Comparison of ENCODE assay signal across 12 cellular contexts in the genomic region with DNA sequence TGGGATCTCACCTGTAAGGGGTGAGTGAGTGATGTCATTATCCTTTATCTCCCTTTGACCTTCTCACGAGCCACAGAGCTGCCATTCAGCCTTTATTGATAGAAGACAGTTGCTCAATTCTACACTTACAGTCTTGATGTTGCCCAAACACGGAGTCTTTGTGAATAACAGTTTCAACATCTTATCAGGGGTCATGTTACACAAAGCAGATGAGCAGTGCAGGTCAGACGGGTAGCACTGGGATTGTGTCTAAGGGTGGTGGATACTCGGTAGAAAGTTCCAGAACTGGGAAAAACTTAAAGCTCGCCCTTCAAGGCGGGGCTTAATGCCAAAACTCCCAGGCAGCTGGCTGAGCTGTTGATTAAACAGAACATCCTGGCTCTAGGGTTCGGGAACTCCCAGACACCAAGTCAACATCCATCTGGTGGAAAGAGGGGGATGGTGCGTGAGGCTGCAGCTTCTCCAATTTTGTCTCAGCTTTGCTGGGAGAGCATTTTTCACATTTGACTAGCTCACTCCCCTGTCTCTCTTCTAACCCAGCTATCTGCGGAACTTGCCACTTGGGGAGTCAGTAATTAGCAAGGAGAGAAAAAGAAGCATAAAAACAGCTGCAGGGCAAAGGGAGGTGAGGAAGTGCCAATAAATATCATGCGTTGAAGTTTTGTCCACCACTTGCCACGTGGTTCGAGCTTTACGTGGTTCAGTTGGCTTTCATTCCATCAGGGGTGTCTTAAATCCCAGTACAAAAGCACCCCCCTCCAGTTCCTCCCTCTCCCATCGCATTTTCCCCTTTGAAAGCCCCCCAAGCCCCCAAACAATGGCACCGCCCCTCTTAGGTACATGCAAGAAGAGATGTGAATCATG. TPM values are rescaled to one million over a fixed set of nuclear protein-coding genes. Genes with fewer than 3 reads are reported as not detected.
DNase-seq lines count a peak whose midpoint lies in the region; ATAC-seq and TF ChIP-seq lines count a peak whose summit lies in the region.
"Had no signal": no experiment of that assay in that cellular context is flagged by ENCODE, and none has a peak within 500 bp of the region (broad histone marks: within the 10 kb centered on the region; RNA-seq: fewer than 3 reads in every experiment).

No MANE protein-coding gene starts in this region.

- no peak overlapping the region for H3K23ac ChIP-seq in H9 (ENCODE audit: insufficient read length, low read depth, low read length)

- no peaks in the 10 kb centered on the region for H3K79me2 ChIP-seq in H9 (ENCODE audit: insufficient read depth, low read length)
- H3K79me2 ChIP-seq: parathyroid adenoma had no signal

- H3K14ac ChIP-seq in H9 (ENCODE audit: insufficient read depth, low read length) = no peak overlapping the region

- H3K9ac ChIP-seq in H9 (ENCODE audit: extremely low read depth, insufficient read length, low read length) (no peak overlapping the region), rectal smooth muscle tissue (ENCODE audit: low read length) (no peak overlapping the region)
- H3K9ac ChIP-seq: parathyroid adenoma, SK-N-SH had no signal

- H4K8ac ChIP-seq in H9 (replicated peaks; ENCODE audit: insufficient read length, low read depth, low read length) = no peak overlapping the region

- H3K9me3 ChIP-seq in H9 (ENCODE audit: control insufficient read depth, low read depth, low read length) = no peaks in the 10 kb centered on the region
- H3K9me3 ChIP-seq: SK-N-SH had no signal

- no peaks in the 10 kb centered on the region for H4K20me1 ChIP-seq in H9 (ENCODE audit: control insufficient read depth, insufficient read depth, insufficient read length)

- DNase-seq in H9 (no peak), NCI-H82 treated with DMSO at 0.1 percent for 48 hours (lab: John Stamatoyannopoulos, UW; ENCODE audit: unreplicated experiment) (peak; percentile 33), fibroblast of peridontal ligament (ENCODE audit: extremely low read depth) (peak; percentile 39), COLO829 (ENCODE audit: low spot score) (no peak)
- DNase-seq: activated CD8-positive, alpha-beta memory T cell treated with anti-CD3 and anti-CD28 coated beads, Interleukin-2, amount 10 ng/mL, durations not matched to agents 7 days and 5 days; NCI-H1048; SK-N-SH had no signal

- H2BK15ac ChIP-seq in H9 (ENCODE audit: low read depth, low read length) = no peak overlapping the region

- H3K4me3 Mint-ChIP-seq in H9 = no peak overlapping the region; a peak in 1 of 5 replicates
- H3K4me3 Mint-ChIP-seq: activated CD8-positive, alpha-beta memory T cell treated with anti-CD3 and anti-CD28 coated beads, Interleukin-2, amount 10 ng/mL, durations not matched to agents 7 days and 5 days had no signal

- no peaks in the 10 kb centered on the region for H3K23me2 ChIP-seq in H9 (ENCODE audit: insufficient read length, low read depth, low read length, poor library complexity, severe bottlenecking)

- H3K27me3 Mint-ChIP-seq in H9 (ENCODE audit: low read depth) = peaks cover 6% of the 10 kb centered on the region

- no peak overlapping the region for H2BK20ac ChIP-seq in H9 (ENCODE audit: low read depth, low read length, poor library complexity, severe bottlenecking)

- H3K27ac ChIP-seq in H9 (ENCODE audit: insufficient read length, low read depth, low read length) (no peak overlapping the region), rectal smooth muscle tissue (ENCODE audit: low read depth, low read length) (peak overlapping the region; percentile 18)
- H3K27ac ChIP-seq: parathyroid adenoma had no signal

- H3K27ac Mint-ChIP-seq in H9 = peak overlapping the region in 1 of 3 experiments; percentile 30; a peak in 2 of 7 replicates
- H3K27ac Mint-ChIP-seq: activated CD8-positive, alpha-beta memory T cell treated with anti-CD3 and anti-CD28 coated beads, Interleukin-2, amount 10 ng/mL, durations not matched to agents 7 days and 5 days had no signal

- peak; percentile 25; the same call in 1 of the 3 replicates for TF ChIP-seq CTCF in H9 (conservative IDR thresholded peaks at IDR 0.05)

- H3K4me1 ChIP-seq in H9 (ENCODE audit: insufficient read depth, low read length) (no peaks in the 10 kb centered on the region; the same call in 1 of the 2 replicates), rectal smooth muscle tissue (ENCODE audit: control insufficient read depth, insufficient read depth, low read length) (peaks cover 16% of the 10 kb centered on the region)
- H3K4me1 ChIP-seq: parathyroid adenoma had no signal

- H3K79me1 ChIP-seq in H9 (ENCODE audit: insufficient read depth, low read depth, low read length, poor library complexity, severe bottlenecking) = no peaks in the 10 kb centered on the region

- no peak overlapping the region for H3K4me2 ChIP-seq in H9 (ENCODE audit: insufficient read depth, insufficient read length, low read length)
- H3K4me2 ChIP-seq: SK-N-SH had no signal

- H3K18ac ChIP-seq in H9 (ENCODE audit: insufficient read length, low read depth, low read length) = no peak overlapping the region

- H3K56ac ChIP-seq in H9 (ENCODE audit: insufficient read length, low read depth, low read length) = no peak overlapping the region

- no peak overlapping the region for H2BK120ac ChIP-seq in H9 (ENCODE audit: low read depth, low read length, poor library complexity, severe bottlenecking)

- WGBS in H9 (ENCODE audit: extremely low coverage, insufficient read length, low lambda C conversion rate) = no CpG with 5 or more reads among the region's 15 CpGs

- H2BK5ac ChIP-seq in H9 (ENCODE audit: insufficient read length, low read length) = no peak overlapping the region

- H3K36me3 Mint-ChIP-seq in H9 (ENCODE audit: insufficient read depth in 1 of 3, low read depth in 3 of 3) = no peaks in the 10 kb centered on the region; a peak in 1 of 7 replicates
- H3K36me3 Mint-ChIP-seq: activated CD8-positive, alpha-beta memory T cell treated with anti-CD3 and anti-CD28 coated beads, Interleukin-2, amount 10 ng/mL, durations not matched to agents 7 days and 5 days had no signal

- no peak overlapping the region for H3K4me3 ChIP-seq in rectal smooth muscle tissue (ENCODE audit: low read length)

- H3K27me3 ChIP-seq in H9 (ENCODE audit: insufficient read depth, low read length) = no peaks in the 10 kb centered on the region
- H3K27me3 ChIP-seq in rectal smooth muscle tissue (ENCODE audit: control insufficient read depth, insufficient read depth, low read length) = no peaks in the 10 kb centered on the region

- no peak overlapping the region for H2AFZ ChIP-seq in H9 (ENCODE audit: low read length)
- H2AFZ ChIP-seq: parathyroid adenoma had no signal

- H2BK12ac ChIP-seq in H9 (ENCODE audit: insufficient read length, low read depth, low read length) = no peak overlapping the region

- ATAC-seq in HG03039 (IDR thresholded peaks at IDR 0.05; ENCODE audit: unreplicated experiment) (no peak), HG02642 (IDR thresholded peaks at IDR 0.05; ENCODE audit: poor library complexity, unreplicated experiment) (no peak), HG03025 (IDR thresholded peaks at IDR 0.05; ENCODE audit: low FRiP score, unreplicated experiment) (no peak)
- ATAC-seq: activated CD8-positive, alpha-beta memory T cell treated with anti-CD3 and anti-CD28 coated beads, Interleukin-2, amount 10 ng/mL, durations not matched to agents 7 days and 5 days had no signal

- H3K4ac ChIP-seq in H9 (ENCODE audit: low read depth, low read length) = no peak overlapping the region

- peaks cover 13 to 18% of the 10 kb centered on the region in 2 experiments for H3K4me1 Mint-ChIP-seq in H9

- no peaks in the 10 kb centered on the region; a peak in 1 of 5 replicates for H3K9me3 Mint-ChIP-seq in H9

- no peak overlapping the region for H4K91ac ChIP-seq in H9 (ENCODE audit: insufficient read length, low read depth, low read length)

- H3K36me3 ChIP-seq in rectal smooth muscle tissue (ENCODE audit: control insufficient read depth, insufficient read depth, low read length) = no peaks in the 10 kb centered on the region

- no peak overlapping the region for H3T11ph ChIP-seq in H9 (ENCODE audit: low read length)

- H2AK5ac ChIP-seq in H9 (ENCODE audit: insufficient read length, low read length) = no peak overlapping the region

- no peak overlapping the region for H4K5ac ChIP-seq in H9 (ENCODE audit: insufficient read length, low read depth, low read length)

RNA-seq across cellular contexts. Expression of a gene that starts 31.0 kb away (rescaled TPM):
- 0.29 and 0.39 TPM in 2 replicates for total RNA-seq in H9 (2021)
- total RNA-seq: activated CD8-positive, alpha-beta memory T cell treated with anti-CD3 and anti-CD28 coated beads, Interleukin-2, amount 10 ng/mL, durations not matched to agents 7 days and 5 days had no signal

Comparison
In these comparisons a context has a peak if more than half of its experiments do, and no peak if none do; other contexts are left out.
1. DNase-seq: peak in NCI-H82 treated with DMSO at 0.1 percent for 48 hours (single experiment) and fibroblast of peridontal ligament (single experiment); none in H9 (single experiment) and COLO829 (single experiment).